ENCODE assay signal across 8 cellular contexts in genomic region chr2:68467077-68467960, GRCh38. TPM values are rescaled to one million over a fixed set of nuclear protein-coding genes. Genes with fewer than 3 reads are reported as not detected.
DNase-seq lines count a peak whose midpoint lies in the region; ATAC-seq and TF ChIP-seq lines count a peak whose summit lies in the region.

TSS of gene APLF (plus strand) at chr2:68467585. CDS start at chr2:68467732, 147 bp downstream.
TSS of gene FBXO48 (minus strand) at chr2:68467294. CDS start at chr2:68465145, 2,149 bp downstream.

- H3K27ac ChIP-seq in lung (ENCODE audit: low read depth in 1 of 2, low read length in 1 of 2): peak within 1 kb of the TSS; percentile 81 to 90

- no peak for TF ChIP-seq CTCF in lung (IDR thresholded peaks at IDR 0.05; ENCODE audit: control extremely low read depth, extremely low read depth)

- peak within 1 kb of the TSS; percentile 74 for H3K4me3 ChIP-seq in lung

- H3K36me3 ChIP-seq in lung (ENCODE audit: control insufficient read depth in 2 of 2, insufficient read depth in 2 of 2, low read length in 2 of 2): no peaks in the 10 kb centered on the region

- peak; percentile 94 for DNase-seq in COLO829 (ENCODE audit: low spot score)
- DNase-seq in HT-29 (ENCODE audit: low spot score): peak; percentile 97
- DNase-seq in NK-92 treated with Interleukin-12 subunit alpha and Interleukin-12 subunit beta, amount 100 ng/mL, for 24 hours (lab: John Stamatoyannopoulos, UW): peak; percentile 98
- DNase-seq in activated CD8-positive, alpha-beta memory T cell treated with anti-CD3 and anti-CD28 coated beads for 4 hours (ENCODE audit: low read depth in 2 of 2): peak; percentile 97 to 99
- DNase-seq in effector CD8-positive, alpha-beta T cell (lab: John Stamatoyannopoulos, UW): peak; percentile 96
- peak; percentile 98 for DNase-seq in lung (ENCODE audit: low spot score)
- peak; percentile 96 to 98 (median 98) for DNase-seq in stimulated activated CD4-positive, alpha-beta T cell treated with anti-CD3 and anti-CD28 coated beads, TNF-alpha, amount 100 ng/mL, for 24 hours (ENCODE audit: low read depth in 3 of 3)

- H3K27me3 ChIP-seq in lung (ENCODE audit: control insufficient read depth, insufficient read depth): no peaks in the 10 kb centered on the region

- no peaks in the 10 kb centered on the region for H3K9me3 ChIP-seq in lung (ENCODE audit: control insufficient read depth in 2 of 2, insufficient read depth in 1 of 2, low read length in 1 of 2)

- H3K4me1 ChIP-seq in lung (ENCODE audit: control insufficient read depth in 2 of 2, insufficient read depth in 2 of 2, low read length in 2 of 2): peaks cover 1 to 5% of the 10 kb centered on the region in 2 donors

- 0% methylated on average over 82 of the region's 82 CpGs for WGBS in lung, 2 donors

- ATAC-seq in GM21360 (IDR thresholded peaks at IDR 0.05; ENCODE audit: unreplicated experiment): peak; percentile 91
- ATAC-seq in lung (ENCODE audit: insufficient read depth, low FRiP score): peak; percentile 98

RNA-seq across cellular contexts. Expression of gene APLF, which starts in this region (rescaled TPM):
- total RNA-seq in HT-29 (2014; rRNA removed; shearing (Covaris generic)): 0.05 TPM in 1 of 2 replicates, not detected in the other
- 10 to 100 TPM in 1 of 2 donors, 1 to 10 TPM in 1; 3.7 to 11.8 TPM for total RNA-seq in lung
- under 1 TPM; 0.50 to 0.89 TPM for polyA plus RNA-seq in lung

RNA-seq across cellular contexts. Expression of gene FBXO48, which starts in this region (rescaled TPM):
- 0.03 and 0.05 TPM in 2 replicates for total RNA-seq in HT-29 (2014; rRNA removed; shearing (Covaris generic))
- total RNA-seq in lung: 1 to 10 TPM; 1.3 to 1.9 TPM
- under 1 TPM; 0.52 to 0.67 TPM for polyA plus RNA-seq in lung

Comparison
In these comparisons a context has a peak if more than half of its experiments do, and no peak if none do; other contexts are left out.
1. Peak in every context shown above with its lines: DNase-seq, ATAC-seq, H3K4me3 ChIP-seq and H3K27ac ChIP-seq.
2. Peak in DNase-seq in HT-29; RNA of the genes that start here not detected or under 1 TPM.